ENCODE assay signal across 1 cellular context in the genomic region with DNA sequence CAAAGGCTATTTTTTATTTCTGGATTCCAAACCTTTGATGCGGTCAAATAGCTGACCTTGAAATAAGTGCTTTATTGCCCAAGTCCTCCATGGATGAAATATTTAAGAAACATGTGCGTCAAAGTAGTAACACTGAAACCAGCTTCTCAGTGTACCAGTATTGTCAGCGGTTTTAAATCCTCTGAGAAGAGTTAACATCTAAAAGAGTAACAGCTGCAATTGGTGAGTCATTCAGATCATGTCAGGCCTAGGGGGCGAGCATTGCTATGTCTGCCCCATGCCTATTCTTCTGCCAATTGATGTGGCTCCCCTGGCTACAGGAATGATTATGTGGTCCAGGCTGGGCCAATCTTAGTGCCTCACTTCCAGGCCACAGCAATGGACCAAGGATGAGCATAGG.
A peak's percentile ranks its signal among the peaks of the same experiment; 100 is the strongest.
TF ChIP-seq lines count a peak whose summit lies in the region.

No MANE protein-coding gene starts in this region.

TF ChIP-seq in IMR-90, 13 proteins besides CTCF, POLR2A, EP300 and RAD21:
- TF ChIP-seq NFE2L2 (IDR thresholded peaks at IDR 0.05; ENCODE audit: low read depth, low read length) (no peak), FOS (IDR thresholded peaks at IDR 0.05; ENCODE audit: low read depth, low read length) (peak; percentile 70), RCOR1 (IDR thresholded peaks at IDR 0.05; ENCODE audit: insufficient replicate concordance, low read length) (peak; percentile 29)
